In genomic region chr3:118080886-118081285, GRCh38 we compare ENCODE assay signal across 17 cellular contexts.
DNase-seq lines count a peak whose midpoint lies in the region; ATAC-seq and TF ChIP-seq lines count a peak whose summit lies in the region.
"Had no signal": no experiment of that assay in that cellular context is flagged by ENCODE, and none has a peak within 500 bp of the region (broad histone marks: within the 10 kb centered on the region; RNA-seq: fewer than 3 reads in every experiment).

No MANE protein-coding gene starts in this region.

- CTCF ChIA-PET in MCF 10A (lab: Yijun Ruan, JAX) (no interaction called here), mammary epithelial cell (lab: Charles Lee; ENCODE audit: low non-redundant PET) (no interaction called here)

- POLR2A ChIA-PET in MCF 10A (lab: Yijun Ruan, JAX): interaction anchor here (1.8 kb wide), 1 partner anchor 9 kb away, joined by 5 read pairs; no protein-coding TSS in a partner anchor

- ATAC-seq in left lung: peak; percentile 45
- no peak for ATAC-seq in Right ventricle myocardium inferior
- ATAC-seq in GM18519 (IDR thresholded peaks at IDR 0.05; ENCODE audit: low FRiP score, unreplicated experiment): no peak
- no peak for ATAC-seq in HG02571 (IDR thresholded peaks at IDR 0.05; ENCODE audit: unreplicated experiment)
- ATAC-seq: GM12878, SK-N-SH treated with all-trans-retinoic acid at 6 μM for 48 hours had no signal

- 83% methylated on average over 1 of the region's 1 CpG for WGBS in mammary epithelial cell (ENCODE audit: low coverage, missing lambda C conversion rate)

- no peaks in the 10 kb centered on the region for H3K36me3 ChIP-seq in mammary epithelial cell (ENCODE audit: insufficient read depth, low read length)
- no peaks in the 10 kb centered on the region for H3K36me3 ChIP-seq in left lung
- H3K36me3 ChIP-seq: MG63 had no signal

- no peaks in the 10 kb centered on the region for H3K9me3 ChIP-seq in mammary epithelial cell (replicated peaks; ENCODE audit: insufficient read depth, low read length)
- H3K9me3 ChIP-seq in left lung: peaks cover 0 to 1% of the 10 kb centered on the region in 2 donors
- H3K9me3 ChIP-seq: MG63 had no signal

- H3K27me3 ChIP-seq in mammary epithelial cell (ENCODE audit: insufficient read depth, low read length) (no peaks in the 10 kb centered on the region), left lung (no peaks in the 10 kb centered on the region)
- H3K27me3 ChIP-seq: MG63 had no signal

- no peaks in the 10 kb centered on the region for H3K79me2 ChIP-seq in mammary epithelial cell (ENCODE audit: insufficient read depth, low read length)

- no peaks in the 10 kb centered on the region for H3K4me1 ChIP-seq in mammary epithelial cell (ENCODE audit: insufficient read depth, low read length)
- no peaks in the 10 kb centered on the region for H3K4me1 ChIP-seq in left lung

- H3K4me2 ChIP-seq in mammary epithelial cell (ENCODE audit: insufficient read depth, low read depth, low read length): no peak overlapping the region

- BruUV-seq in MCF 10A (replicated peaks; lab: Mats Ljungman, UMichigan) (no TSS peak), mammary epithelial cell (replicated peaks; lab: Mats Ljungman, UMichigan) (no TSS peak)

- H3K36me3 Mint-ChIP-seq in MCF 10A (ENCODE audit: insufficient read depth, unreplicated experiment): no peaks in the 10 kb centered on the region

- H3K9me3 Mint-ChIP-seq in MCF 10A (ENCODE audit: unreplicated experiment): no peaks in the 10 kb centered on the region

- H3K9ac ChIP-seq in mammary epithelial cell (ENCODE audit: insufficient read depth, low read length): no peak overlapping the region

- no peak for TF ChIP-seq CTCF in MCF 10A (IDR thresholded peaks at IDR 0.05; ENCODE audit: unreplicated experiment)
- no peak for TF ChIP-seq CTCF in mammary epithelial cell (conservative IDR thresholded peaks at IDR 0.05 in 1 of 2, IDR thresholded peaks at IDR 0.05 in 1 of 2; ENCODE audit: extremely low read depth in 1 of 2, insufficient read depth in 1 of 2, low read depth in 1 of 2, low read length in 2 of 2)
- TF ChIP-seq CTCF in left lung (IDR thresholded peaks at IDR 0.05): no peak

- H3K27ac ChIP-seq in mammary epithelial cell (ENCODE audit: insufficient read depth, low read depth, low read length) (no peak overlapping the region), left lung (no peak overlapping the region)
- H3K27ac ChIP-seq: C4-2B had no signal

- H3K27ac Mint-ChIP-seq in MCF 10A (ENCODE audit: low read depth, unreplicated experiment): no peak overlapping the region

- dilution Hi-C loops in mammary epithelial cell (cut with HindIII; ENCODE audit: low sequenced_read_pairs): no loop called here

- H3K4me3 Mint-ChIP-seq in MCF 10A (ENCODE audit: unreplicated experiment): peak overlapping the region; percentile 3

- no peak overlapping the region for H2AFZ ChIP-seq in mammary epithelial cell (ENCODE audit: low read depth, low read length)

- no peak overlapping the region for H3K4me3 ChIP-seq in mammary epithelial cell (replicated peaks in 1 of 3; ENCODE audit: insufficient read depth in 1 of 3, low read depth in 2 of 3, low read length in 3 of 3)
- no peak overlapping the region for H3K4me3 ChIP-seq in left lung
- H3K4me3 ChIP-seq: GM12878, MG63 had no signal

- H4K20me1 ChIP-seq in mammary epithelial cell (ENCODE audit: insufficient read depth, low read length): no peaks in the 10 kb centered on the region

- no peak for DNase-seq in MCF 10A (ENCODE audit: unreplicated experiment)
- no peak for DNase-seq in mammary epithelial cell
- peak; percentile 80 for DNase-seq in RPMI8226
- DNase-seq in left lung: no peak
- no peak for DNase-seq in Right ventricle myocardium inferior (ENCODE audit: missing footprints)
- DNase-seq in cortex of kidney (lab: John Stamatoyannopoulos, UW): no peak
- DNase-seq: COR-L47, KBM-7, MG63, NCI-H1417 treated with DMSO at 0.1 percent for 48 hours, NCI-H2029, NCI-H510A had no signal

- no peaks in the 10 kb centered on the region for H3K27me3 Mint-ChIP-seq in MCF 10A (ENCODE audit: insufficient read depth, unreplicated experiment)

- intact Hi-C loops in MCF 10A (cut with micrococcal nuclease) (no loop called here), mammary epithelial cell (cut with micrococcal nuclease) (loop anchor here (10.0 kb wide), 1 partner anchor 124 kb away; no protein-coding TSS in a partner anchor), left lung (cut with DNase I) (no loop called here), Right ventricle myocardium inferior (cut with DNase I) (no loop called here)

- in situ Hi-C loops in mammary epithelial cell (cut with MboI; ENCODE audit: low sequenced_read_pairs in 2 of 2): no loop called here

- peaks cover 9% of the 10 kb centered on the region for H3K4me1 Mint-ChIP-seq in MCF 10A (ENCODE audit: insufficient read depth, unreplicated experiment)
